ENCODE assay signal across 21 cellular contexts in genomic region chr14:99527026-99527425, GRCh38.
"Had no signal": no experiment of that assay in that cellular context is flagged by ENCODE, and none has a peak within 500 bp of the region (broad histone marks: within the 10 kb centered on the region; RNA-seq: fewer than 3 reads in every experiment).

No MANE protein-coding gene starts in this region.

- H3K4me3 ChIP-seq: coronary artery had no signal

- DNase-seq: activated CD4-positive, alpha-beta T cell treated with anti-CD3 and anti-CD28 coated beads, Interleukin-2, amount 10 ng/mL, durations not matched to agents 24 days and 14 days; activated CD8-positive, alpha-beta memory T cell treated with anti-CD3 and anti-CD28 coated beads, Interleukin-2, amount 50 U/mL, for 4 hours; activated effector memory CD4-positive, alpha-beta T cell treated with Interleukin-2 at 50 U/mL for 16 hours; activated naive CD4-positive, alpha-beta T cell treated with anti-CD3 and anti-CD28 coated beads, Interleukin-2, amount 10 ng/mL, durations not matched to agents 7 days and 5 days; activated naive CD8-positive, alpha-beta T cell treated with anti-CD3 and anti-CD28 coated beads, Interleukin-2, amount 50 U/mL, for 24 hours; activated T-cell treated with anti-CD3 and anti-CD28 coated beads, Interleukin-2, amount 50 U/mL, for 4 hours; anterior cingulate cortex; brain microvascular endothelial cell; erythroblast; foreskin melanocyte; glutamatergic neuron; hypothalamus; mammary epithelial cell; stimulated activated CD4-positive, alpha-beta T cell treated with anti-CD3 and anti-CD28 coated beads, Interleukin-4, amount 100 ng/mL, for 24 hours; T-helper 1 cell; T1000 had no signal

- H3K36me3 Mint-ChIP-seq: activated naive CD4-positive, alpha-beta T cell treated with anti-CD3 and anti-CD28 coated beads, Interleukin-2, amount 10 ng/mL, durations not matched to agents 7 days and 5 days; stimulated activated effector memory CD8-positive, alpha-beta T cell treated with anti-CD3 and anti-CD28 coated beads, Interleukin-12 subunit alpha, Interleukin-12 subunit beta, amount 100 ng/mL, for 72 hours had no signal

- H3K27me3 Mint-ChIP-seq: activated CD4-positive, alpha-beta T cell treated with anti-CD3 and anti-CD28 coated beads, Interleukin-2, amount 10 ng/mL, durations not matched to agents 24 days and 14 days; activated naive CD4-positive, alpha-beta T cell treated with anti-CD3 and anti-CD28 coated beads, Interleukin-2, amount 10 ng/mL, durations not matched to agents 7 days and 5 days; activated naive CD8-positive, alpha-beta T cell treated with anti-CD3 and anti-CD28 coated beads, Interleukin-2, amount 50 U/mL, for 24 hours had no signal

- H3K27ac ChIP-seq: brain microvascular endothelial cell, coronary artery had no signal

- H3K9me3 Mint-ChIP-seq: activated CD4-positive, alpha-beta T cell treated with anti-CD3 and anti-CD28 coated beads, Interleukin-2, amount 10 ng/mL, durations not matched to agents 24 days and 14 days; activated naive CD4-positive, alpha-beta T cell treated with anti-CD3 and anti-CD28 coated beads, Interleukin-2, amount 10 ng/mL, durations not matched to agents 7 days and 5 days; activated naive CD8-positive, alpha-beta T cell treated with anti-CD3 and anti-CD28 coated beads, Interleukin-2, amount 50 U/mL, for 24 hours; activated T-cell treated with anti-CD3 and anti-CD28 coated beads, Interleukin-2, amount 50 U/mL, for 4 hours; stimulated activated effector memory CD8-positive, alpha-beta T cell treated with anti-CD3 and anti-CD28 coated beads, Interleukin-12 subunit alpha, Interleukin-12 subunit beta, amount 100 ng/mL, for 72 hours had no signal

- H3K27me3 ChIP-seq: brain microvascular endothelial cell had no signal

- ATAC-seq: activated naive CD8-positive, alpha-beta T cell treated with anti-CD3 and anti-CD28 coated beads, Interleukin-2, amount 50 U/mL, for 24 hours; activated T-cell treated with anti-CD3 and anti-CD28 coated beads, Interleukin-2, amount 50 U/mL, for 4 hours; left lobe of liver; sciatic nerve; stimulated activated effector memory CD8-positive, alpha-beta T cell treated with anti-CD3 and anti-CD28 coated beads, Interleukin-12 subunit alpha, Interleukin-12 subunit beta, amount 100 ng/mL, for 72 hours had no signal

- H3K36me3 ChIP-seq: brain microvascular endothelial cell had no signal

- FAIRE-seq: keratinocyte had no signal

- H3K4me3 Mint-ChIP-seq: activated CD4-positive, alpha-beta T cell treated with anti-CD3 and anti-CD28 coated beads, Interleukin-2, amount 10 ng/mL, durations not matched to agents 24 days and 14 days; activated naive CD4-positive, alpha-beta T cell treated with anti-CD3 and anti-CD28 coated beads, Interleukin-2, amount 10 ng/mL, durations not matched to agents 7 days and 5 days; activated naive CD8-positive, alpha-beta T cell treated with anti-CD3 and anti-CD28 coated beads, Interleukin-2, amount 50 U/mL, for 24 hours; activated T-cell treated with anti-CD3 and anti-CD28 coated beads, Interleukin-2, amount 50 U/mL, for 4 hours; stimulated activated effector memory CD8-positive, alpha-beta T cell treated with anti-CD3 and anti-CD28 coated beads, Interleukin-12 subunit alpha, Interleukin-12 subunit beta, amount 100 ng/mL, for 72 hours had no signal

- H3K27ac Mint-ChIP-seq: activated CD4-positive, alpha-beta T cell treated with anti-CD3 and anti-CD28 coated beads, Interleukin-2, amount 10 ng/mL, durations not matched to agents 24 days and 14 days; activated naive CD8-positive, alpha-beta T cell treated with anti-CD3 and anti-CD28 coated beads, Interleukin-2, amount 50 U/mL, for 24 hours; stimulated activated effector memory CD8-positive, alpha-beta T cell treated with anti-CD3 and anti-CD28 coated beads, Interleukin-12 subunit alpha, Interleukin-12 subunit beta, amount 100 ng/mL, for 72 hours had no signal
